10 cellular contexts compared by ENCODE assay signal in genomic region chr21:34635307-34635706, GRCh38. TPM values are rescaled to one million over a fixed set of nuclear protein-coding genes. Genes with fewer than 3 reads are reported as not detected.
A peak's percentile ranks its signal among the peaks of the same experiment; 100 is the strongest.
DNase-seq lines count a peak whose midpoint lies in the region; ATAC-seq and TF ChIP-seq lines count a peak whose summit lies in the region.
"Had no signal": no experiment of that assay in that cellular context is flagged by ENCODE, and none has a peak within 500 bp of the region (broad histone marks: within the 10 kb centered on the region; RNA-seq: fewer than 3 reads in every experiment).

No MANE protein-coding gene starts in this region.

- no TSS peak for BruUV-seq in Calu3 (replicated peaks; lab: Mats Ljungman, UMichigan)

- ATAC-seq in foreskin keratinocyte (no peak), GM19455 (IDR thresholded peaks at IDR 0.05; ENCODE audit: unreplicated experiment) (no peak), HG02970 (IDR thresholded peaks at IDR 0.05; ENCODE audit: low FRiP score, unreplicated experiment) (no peak), GM18861 (IDR thresholded peaks at IDR 0.05; ENCODE audit: unreplicated experiment) (no peak)

- no peak overlapping the region for H3K4me3 ChIP-seq in AG10803 (ENCODE audit: low read length)
- no peak overlapping the region for H3K4me3 ChIP-seq in OCI-LY3 (ENCODE audit: low read length)

- H3K4me3 Mint-ChIP-seq in Calu3 (ENCODE audit: low read depth, unreplicated experiment): no peak overlapping the region
- H3K4me3 Mint-ChIP-seq: central memory CD8-positive, alpha-beta T cell had no signal

- 0 out of 2 replicates have a peak, but pooled peaks cover 6% of the 10 kb centered on the region for H3K27me3 ChIP-seq in OCI-LY3 (ENCODE audit: low read depth, low read length)
- peaks cover 42% of the 10 kb centered on the region for H3K27me3 ChIP-seq in foreskin keratinocyte

- no peaks in the 10 kb centered on the region for H3K9me3 Mint-ChIP-seq in Calu3 (ENCODE audit: low read depth, unreplicated experiment)
- H3K9me3 Mint-ChIP-seq: central memory CD8-positive, alpha-beta T cell had no signal

- peaks cover 43% of the 10 kb centered on the region for H3K27me3 Mint-ChIP-seq in Calu3 (ENCODE audit: unreplicated experiment)

- no peak overlapping the region for H3K9ac ChIP-seq in OCI-LY3 (ENCODE audit: low read length)
- H3K9ac ChIP-seq: parathyroid adenoma had no signal

- DNase-seq in AG10803 (ENCODE audit: low read depth): no peak
- DNase-seq in Calu3: peak; percentile 8
- DNase-seq in foreskin keratinocyte: no peak
- DNase-seq in NOMO-1 treated with dmso at 0.1 percent for 144 hours (lab: John Stamatoyannopoulos, UW; ENCODE audit: unreplicated experiment): no peak

- H3K4me1 ChIP-seq in OCI-LY3 (ENCODE audit: low read length): peaks cover 43% of the 10 kb centered on the region
- peaks cover under 1% of the 10 kb centered on the region for H3K4me1 ChIP-seq in foreskin keratinocyte
- H3K4me1 ChIP-seq: parathyroid adenoma had no signal

- no peaks in the 10 kb centered on the region for H3K79me2 ChIP-seq in OCI-LY3 (ENCODE audit: low read length)
- H3K79me2 ChIP-seq: parathyroid adenoma had no signal

- peaks cover 2% of the 10 kb centered on the region for H3K4me1 Mint-ChIP-seq in Calu3 (ENCODE audit: low read depth, unreplicated experiment)

- no peak overlapping the region for H3K27ac Mint-ChIP-seq in Calu3 (ENCODE audit: unreplicated experiment)

- H3K36me3 ChIP-seq in OCI-LY3 (replicated peaks; ENCODE audit: low read depth, low read length): no peaks in the 10 kb centered on the region

- H4K20me1 ChIP-seq in OCI-LY3 (ENCODE audit: insufficient read depth, low read length): no peaks in the 10 kb centered on the region

- intact Hi-C loops in Calu3 (cut with micrococcal nuclease; ENCODE audit: unreplicated experiment): no loop called here

- H3K36me3 Mint-ChIP-seq in Calu3 (ENCODE audit: insufficient read depth, unreplicated experiment): no peaks in the 10 kb centered on the region

- no peaks in the 10 kb centered on the region for H3K9me3 ChIP-seq in OCI-LY3 (ENCODE audit: insufficient read depth, low read length)

- peak; percentile 33 for TF ChIP-seq CTCF in AG10803 (conservative IDR thresholded peaks at IDR 0.05; ENCODE audit: low read length)
- peak; percentile 11 for TF ChIP-seq CTCF in Calu3 (IDR thresholded peaks at IDR 0.05; ENCODE audit: unreplicated experiment)
- peak; percentile 37; the same call in 1 of the 2 replicates for TF ChIP-seq CTCF in OCI-LY3 (IDR thresholded peaks at IDR 0.05; ENCODE audit: low read depth, low read length)
- peak; percentile 49 for TF ChIP-seq CTCF in foreskin keratinocyte (conservative IDR thresholded peaks at IDR 0.05)

- no peak overlapping the region for H3K4me2 ChIP-seq in OCI-LY3 (ENCODE audit: low read length)

- CTCF ChIA-PET in Calu3 (lab: Charles Lee): no interaction called here

- no peak overlapping the region for H3K27ac ChIP-seq in OCI-LY3 (ENCODE audit: low read length)
- no peak overlapping the region for H3K27ac ChIP-seq in foreskin keratinocyte
- H3K27ac ChIP-seq: parathyroid adenoma had no signal

- no peak overlapping the region for H2AFZ ChIP-seq in OCI-LY3 (ENCODE audit: low read depth, low read length)
- H2AFZ ChIP-seq: parathyroid adenoma had no signal

RNA-seq across cellular contexts. Expression of gene RCAN1, which starts 20.4 kb away (rescaled TPM):
- total RNA-seq in Calu3 (2022): 25.4 and 25.7 TPM in 2 replicates
- 19.2 and 22.0 TPM in 2 replicates for total RNA-seq in foreskin keratinocyte
- 13.6 and 13.8 TPM in 2 replicates for polyA plus RNA-seq in foreskin keratinocyte

RNA-seq across cellular contexts. Expression of gene CLIC6, which starts 33.5 kb away (rescaled TPM):
- total RNA-seq in Calu3 (2022) (0.24 and 0.42 TPM in 2 replicates), foreskin keratinocyte (0.03 and 0.04 TPM in 2 replicates)
- polyA plus RNA-seq in foreskin keratinocyte: 0.02 and 0.03 TPM in 2 replicates
